Comparison of ENCODE assay signal across 28 cellular contexts in genomic region chr2:230889911-230890601, GRCh38. TPM values are rescaled to one million over a fixed set of nuclear protein-coding genes. Genes with fewer than 3 reads are reported as not detected.
"Had no signal": no experiment of that assay in that cellular context is flagged by ENCODE, and none has a peak within 500 bp of the region (broad histone marks: within the 10 kb centered on the region; RNA-seq: fewer than 3 reads in every experiment).

No MANE protein-coding gene starts in this region.

- DNase-seq: activated CD4-positive, alpha-beta T cell treated with anti-CD3 and anti-CD28 coated beads for 1 hour; activated CD4-positive, alpha-beta T cell treated with anti-CD3 and anti-CD28 coated beads, Interleukin-2, amount 50 U/mL, for 1 hour; activated gamma-delta T cell treated with Interleukin-2 at 50 U/mL for 16 hours; activated T-cell treated with anti-CD3 and anti-CD28 coated beads, Interleukin-2, amount 50 U/mL, for 1 hour; amniotic stem cell; effector CD4-positive, alpha-beta T cell; foreskin fibroblast; heart right ventricle; islet precursor cell; mammary epithelial cell; natural killer cell; stimulated activated CD4-positive, alpha-beta T cell treated with anti-CD3 and anti-CD28 coated beads, Interleukin-15, amount 100 ng/mL, for 24 hours; stimulated activated naive CD4-positive, alpha-beta T cell; T-helper 1 cell; T-helper 9 cell; testis; trophoblast cell had no signal

- FAIRE-seq: endometrium had no signal

- H3K9me3 ChIP-seq: heart right ventricle, prostate gland, right atrium auricular region, testis, vagina had no signal

- H3K36me3 ChIP-seq: heart right ventricle, prostate gland, right atrium auricular region, vagina had no signal

- H3K4me1 ChIP-seq: prostate gland, right atrium auricular region, vagina had no signal

- ATAC-seq: heart right ventricle, left lobe of liver, natural killer cell had no signal

- H3K27ac ChIP-seq: heart right ventricle, prostate gland, right atrium auricular region, testis, vagina had no signal

- H3K27me3 ChIP-seq: right atrium auricular region, testis, vagina had no signal

- H3K4me3 ChIP-seq: heart right ventricle, prostate gland, right atrium auricular region, testis, vagina had no signal

RNA-seq across cellular contexts. Expression of gene GPR55, which starts 35.0 kb away (rescaled TPM):
- total RNA-seq: cerebellum, epithelial cell of proximal tubule, fibroblast of lung, left lobe of liver, mammary epithelial cell, mesothelial cell of epicardium, osteocyte, right atrium auricular region, skeletal muscle tissue had no signal
- polyA plus RNA-seq: fibroblast of lung, mammary epithelial cell had no signal
